Comparison of ENCODE assay signal across 23 cellular contexts in the genomic region with DNA sequence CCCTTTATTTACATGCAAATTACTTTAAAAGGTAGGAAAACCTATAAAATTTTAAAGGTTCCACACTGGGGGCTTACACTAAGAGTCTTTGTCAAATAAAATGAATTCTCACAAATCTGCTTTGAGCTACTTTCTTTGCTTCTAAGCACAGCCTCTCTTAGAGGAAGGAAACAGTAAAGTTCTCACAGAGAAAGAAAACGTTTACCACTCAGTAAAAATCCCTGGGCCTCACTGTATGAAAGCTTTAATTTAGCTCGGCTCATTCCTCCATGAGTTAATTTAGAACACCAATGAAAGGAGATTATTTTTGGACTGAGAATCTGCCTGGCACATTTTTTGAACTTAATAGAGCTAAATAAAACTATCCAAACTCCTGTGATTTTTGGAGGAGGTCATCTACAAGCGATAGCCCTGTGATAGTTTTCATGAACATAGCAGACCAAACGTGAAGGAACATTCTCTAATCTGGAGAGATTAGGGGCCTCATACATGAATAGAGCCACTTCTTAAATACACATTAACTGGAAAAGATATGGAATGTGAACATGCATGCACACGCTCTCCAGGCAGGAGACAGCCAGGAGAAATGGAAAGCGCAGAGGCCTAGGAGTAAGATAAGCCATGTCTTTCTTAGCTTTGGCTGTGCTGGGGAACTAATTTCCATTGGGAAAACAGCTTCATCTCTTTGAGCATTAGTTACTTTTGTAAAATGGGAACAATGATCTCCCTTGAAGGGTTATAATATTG. TPM values are rescaled to one million over a fixed set of nuclear protein-coding genes. Genes with fewer than 3 reads are reported as not detected.
DNase-seq lines count a peak whose midpoint lies in the region; ATAC-seq and TF ChIP-seq lines count a peak whose summit lies in the region.
"Had no signal": no experiment of that assay in that cellular context is flagged by ENCODE, and none has a peak within 500 bp of the region (broad histone marks: within the 10 kb centered on the region; RNA-seq: fewer than 3 reads in every experiment).

No MANE protein-coding gene starts in this region.

- no peaks in the 10 kb centered on the region for H3K27me3 ChIP-seq in esophagus muscularis mucosa
- no peaks in the 10 kb centered on the region for H3K27me3 ChIP-seq in uterus
- H3K27me3 ChIP-seq: ovary had no signal

- no peaks in the 10 kb centered on the region for H3K9me3 ChIP-seq in esophagus muscularis mucosa
- H3K9me3 ChIP-seq in mesodermal cell (ENCODE audit: control insufficient read depth, low read length) = no peaks in the 10 kb centered on the region
- H3K9me3 ChIP-seq in uterus = no peaks in the 10 kb centered on the region
- H3K9me3 ChIP-seq: A549, ovary had no signal

- no peaks in the 10 kb centered on the region for H3K36me3 Mint-ChIP-seq in WTC11
- H3K36me3 Mint-ChIP-seq in activated naive CD4-positive, alpha-beta T cell treated with anti-CD3 and anti-CD28 coated beads for 36 hours (ENCODE audit: low read depth) = no peaks in the 10 kb centered on the region

- POLR2A ChIA-PET in WTC11 (lab: Charles Lee) = no interaction called here

- CTCF ChIA-PET in WTC11 (lab: Charles Lee) = interaction anchor here (0.7 to 1.8 kb wide), 2 partner anchors 9 to 233 kb away, joined by 4 read pairs; no protein-coding TSS in a partner anchor
- CTCF ChIA-PET in activated naive CD4-positive, alpha-beta T cell treated with anti-CD3 and anti-CD28 coated beads for 36 hours (lab: Charles Lee) = no interaction called here

- no peaks in the 10 kb centered on the region for H3K9me3 Mint-ChIP-seq in WTC11
- no peaks in the 10 kb centered on the region for H3K9me3 Mint-ChIP-seq in activated naive CD4-positive, alpha-beta T cell treated with anti-CD3 and anti-CD28 coated beads for 36 hours
- H3K9me3 Mint-ChIP-seq: activated CD4-positive, alpha-beta memory T cell treated with anti-CD3 and anti-CD28 coated beads, Interleukin-2, amount 10 ng/mL, durations not matched to agents 7 days and 5 days; T-helper 1 cell treated with Interleukin-12 subunit alpha and Interleukin-12 subunit beta and Interleukin-4 antibody, amounts not matched to agents 30 μg/mL and 1 μg/mL, for 36 hours had no signal

- H3K36me3 ChIP-seq in esophagus muscularis mucosa = no peaks in the 10 kb centered on the region
- H3K36me3 ChIP-seq in mesodermal cell (ENCODE audit: control insufficient read depth, insufficient read depth, low read length) = no peaks in the 10 kb centered on the region
- no peaks in the 10 kb centered on the region for H3K36me3 ChIP-seq in uterus
- H3K36me3 ChIP-seq: ovary, WERI-Rb-1 had no signal

- TF ChIP-seq CTCF in esophagus muscularis mucosa (IDR thresholded peaks at IDR 0.05) = no peak
- TF ChIP-seq CTCF in uterus (IDR thresholded peaks at IDR 0.05) = no peak
- no peak for TF ChIP-seq CTCF in WTC11 (IDR thresholded peaks at IDR 0.05)

- no peak for DNase-seq in Right ventricle myocardium superior
- DNase-seq in Right ventricle myocardium inferior (ENCODE audit: missing footprints) = no peak
- peak; percentile 14 for DNase-seq in esophagus muscularis mucosa (ENCODE audit: extremely low spot score)
- no peak for DNase-seq in uterus
- DNase-seq in WTC11 (ENCODE audit: low spot score) = no peak
- no peak for DNase-seq in activated naive CD4-positive, alpha-beta T cell treated with anti-CD3 and anti-CD28 coated beads for 36 hours
- DNase-seq: activated CD4-positive, alpha-beta memory T cell treated with anti-CD3 and anti-CD28 coated beads, Interleukin-2, amount 10 ng/mL, durations not matched to agents 7 days and 5 days; anterior cingulate cortex; C1 segment of cervical spinal cord; cortex of kidney; Kasumi-1; NCI-H1105; NCI-H2081 treated with DMSO at 0.1 percent for 48 hours; NCI-H524; ovary; stimulated activated CD4-positive, alpha-beta T cell treated with anti-CD3 and anti-CD28 coated beads, Interleukin-4, amount 100 ng/mL, for 24 hours; WERI-Rb-1 had no signal

- 61% methylated on average over 6 of the region's 6 CpGs for WGBS in esophagus muscularis mucosa
- WGBS in mesodermal cell (ENCODE audit: insufficient coverage in 2 of 2), 2 experiments = 87 to 97% methylated on average over 3 of the region's 6 CpGs

- H3K27ac Mint-ChIP-seq in WTC11 = no peak overlapping the region
- H3K27ac Mint-ChIP-seq in activated naive CD4-positive, alpha-beta T cell treated with anti-CD3 and anti-CD28 coated beads for 36 hours = no peak overlapping the region
- H3K27ac Mint-ChIP-seq: activated CD4-positive, alpha-beta memory T cell treated with anti-CD3 and anti-CD28 coated beads, Interleukin-2, amount 10 ng/mL, durations not matched to agents 7 days and 5 days; T-helper 1 cell treated with Interleukin-12 subunit alpha and Interleukin-12 subunit beta and Interleukin-4 antibody, amounts not matched to agents 30 μg/mL and 1 μg/mL, for 36 hours had no signal

- peaks cover 3% of the 10 kb centered on the region; the same call in 1 of the 2 replicates for H3K4me1 Mint-ChIP-seq in WTC11
- no peaks in the 10 kb centered on the region for H3K4me1 Mint-ChIP-seq in activated naive CD4-positive, alpha-beta T cell treated with anti-CD3 and anti-CD28 coated beads for 36 hours (ENCODE audit: low read depth)
- H3K4me1 Mint-ChIP-seq: activated CD4-positive, alpha-beta memory T cell treated with anti-CD3 and anti-CD28 coated beads, Interleukin-2, amount 10 ng/mL, durations not matched to agents 7 days and 5 days had no signal

- TF ChIP-seq POLR2A in esophagus muscularis mucosa (IDR thresholded peaks at IDR 0.05; ENCODE audit: low read depth) = no peak
- no peak for TF ChIP-seq POLR2A in uterus (IDR thresholded peaks at IDR 0.05)

- H3K27ac ChIP-seq in esophagus muscularis mucosa (replicated peaks in 1 of 4) (peak overlapping the region in 2 of 4 donors; percentile 13 to 15), mesodermal cell (ENCODE audit: low read depth, low read length, severe bottlenecking) (peak overlapping the region; percentile 63), uterus (peak overlapping the region; percentile 52 to 57)
- H3K27ac ChIP-seq: A549, ovary, WERI-Rb-1 had no signal

- H3K4me1 ChIP-seq in esophagus muscularis mucosa = peaks cover 14 to 31% (median 21%) of the 10 kb centered on the region in 4 donors
- peaks cover 24% of the 10 kb centered on the region for H3K4me1 ChIP-seq in mesodermal cell (ENCODE audit: control insufficient read depth, insufficient read depth, low read length, poor library complexity, severe bottlenecking)
- peaks cover 11 to 19% of the 10 kb centered on the region in 2 donors for H3K4me1 ChIP-seq in uterus
- H3K4me1 ChIP-seq: A549 had no signal

- H3K4me3 Mint-ChIP-seq in WTC11 = no peak overlapping the region
- H3K4me3 Mint-ChIP-seq in activated naive CD4-positive, alpha-beta T cell treated with anti-CD3 and anti-CD28 coated beads for 36 hours = no peak overlapping the region
- H3K4me3 Mint-ChIP-seq: activated CD4-positive, alpha-beta memory T cell treated with anti-CD3 and anti-CD28 coated beads, Interleukin-2, amount 10 ng/mL, durations not matched to agents 7 days and 5 days; T-helper 1 cell treated with Interleukin-12 subunit alpha and Interleukin-12 subunit beta and Interleukin-4 antibody, amounts not matched to agents 30 μg/mL and 1 μg/mL, for 36 hours had no signal

- H3K4me3 ChIP-seq in esophagus muscularis mucosa (no peak overlapping the region), mesodermal cell (ENCODE audit: extremely low read depth, insufficient read depth, low read length, poor library complexity, severe bottlenecking) (no peak overlapping the region), uterus (no peak overlapping the region)
- H3K4me3 ChIP-seq: A549, ovary, skin epidermis had no signal

- no peak for TF ChIP-seq EP300 in esophagus muscularis mucosa (IDR thresholded peaks at IDR 0.05)

- intact Hi-C loops in Right ventricle myocardium superior (cut with DNase I) = no loop called here
- intact Hi-C loops in Right ventricle myocardium inferior (cut with DNase I) = loop anchor here (5.0 kb wide), 2 partner anchors 36 to 396 kb away; a partner anchor contains a TSS
- intact Hi-C loops in esophagus muscularis mucosa (cut with DNase I) = no loop called here
- intact Hi-C loops in uterus (cut with DNase I; ENCODE audit: low total_unique reads) = no loop called here
- intact Hi-C loops in activated naive CD4-positive, alpha-beta T cell treated with anti-CD3 and anti-CD28 coated beads for 36 hours (cut with micrococcal nuclease) = no loop called here

- H3K27me3 Mint-ChIP-seq in WTC11 (ENCODE audit: low read depth) = no peaks in the 10 kb centered on the region; the same call in 1 of the 2 replicates
- peaks cover 7% of the 10 kb centered on the region for H3K27me3 Mint-ChIP-seq in activated naive CD4-positive, alpha-beta T cell treated with anti-CD3 and anti-CD28 coated beads for 36 hours (ENCODE audit: low read depth)

- peak; percentile 18 for ATAC-seq in Right ventricle myocardium superior (ENCODE audit: poor library complexity)
- ATAC-seq in Right ventricle myocardium inferior = no peak
- ATAC-seq in WTC11 = no peak
- no peak for ATAC-seq in GM18858 (IDR thresholded peaks at IDR 0.05; ENCODE audit: unreplicated experiment)
- ATAC-seq: A549, left lobe of liver had no signal

TF ChIP-seq in WTC11, 78 proteins besides CTCF, POLR2A, EP300 and RAD21 (continues in another document):
- TF ChIP-seq, protein P1, sequence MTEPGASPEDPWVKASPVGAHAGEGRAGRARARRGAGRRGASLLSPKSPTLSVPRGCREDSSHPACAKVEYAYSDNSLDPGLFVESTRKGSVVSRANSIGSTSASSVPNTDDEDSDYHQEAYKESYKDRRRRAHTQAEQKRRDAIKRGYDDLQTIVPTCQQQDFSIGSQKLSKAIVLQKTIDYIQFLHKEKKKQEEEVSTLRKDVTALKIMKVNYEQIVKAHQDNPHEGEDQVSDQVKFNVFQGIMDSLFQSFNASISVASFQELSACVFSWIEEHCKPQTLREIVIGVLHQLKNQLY (CRISPR knock-in tag; IDR thresholded peaks at IDR 0.05) = no peak
- no peak for TF ChIP-seq ZNF423 (CRISPR knock-in tag; IDR thresholded peaks at IDR 0.05)

RNA-seq across cellular contexts. Expression of a gene that starts 32.8 kb away (rescaled TPM):
- total RNA-seq in Right ventricle myocardium superior = 35.8 TPM
- 46.3 TPM for total RNA-seq in Right ventricle myocardium inferior
- 10 to 100 TPM; 11.6 to 31.2 (median 28.4) TPM for total RNA-seq in esophagus muscularis mucosa
- 76.0 TPM for polyA plus RNA-seq in mesodermal cell (2013, experiment 1 of 2)
- polyA plus RNA-seq in mesodermal cell (2013, experiment 2 of 2) = 84.5 TPM
- total RNA-seq in uterus = 100 to 1,000 TPM in 2 of 4 donors, 10 to 100 TPM in 2; 36.4 to 179 (median 121) TPM
- total RNA-seq in WTC11 (2021) = 0.14 to 0.31 TPM (median 0.14 TPM) in 3 replicates
- not detected for total RNA-seq in activated naive CD4-positive, alpha-beta T cell treated with anti-CD3 and anti-CD28 coated beads for 36 hours
- total RNA-seq: activated CD4-positive, alpha-beta memory T cell treated with anti-CD3 and anti-CD28 coated beads, Interleukin-2, amount 10 ng/mL, durations not matched to agents 7 days and 5 days had no signal
